Comparison of ENCODE assay signal across 8 cellular contexts in genomic region chr1:156497743-156498446, GRCh38. TPM values are rescaled to one million over a fixed set of nuclear protein-coding genes. Genes with fewer than 3 reads are reported as not detected.
A peak's percentile ranks its signal among the peaks of the same experiment; 100 is the strongest.
DNase-seq lines count a peak whose midpoint lies in the region; ATAC-seq and TF ChIP-seq lines count a peak whose summit lies in the region.

No MANE protein-coding gene starts in this region.

- no peaks in the 10 kb centered on the region for H3K36me3 ChIP-seq in right lobe of liver

- no peaks in the 10 kb centered on the region for H3K9me3 Mint-ChIP-seq in activated CD4-positive, alpha-beta T cell treated with anti-CD3 and anti-CD28 coated beads for 36 hours (ENCODE audit: low read depth)
- H3K9me3 Mint-ChIP-seq in activated naive CD8-positive, alpha-beta T cell treated with anti-CD3 and anti-CD28 coated beads, Interleukin-2, amount 50 U/mL, for 24 hours, result no peaks in the 10 kb centered on the region

- TF ChIP-seq POLR2A in right lobe of liver (IDR thresholded peaks at IDR 0.05), result no peak

- peak overlapping the region in 1 of 3 donors; percentile 91 for H3K4me3 ChIP-seq in right lobe of liver

- no peaks in the 10 kb centered on the region for H3K9me3 ChIP-seq in right lobe of liver

- no peak for ATAC-seq in activated CD4-positive, alpha-beta T cell treated with anti-CD3 and anti-CD28 coated beads for 36 hours
- no peak for ATAC-seq in activated naive CD8-positive, alpha-beta T cell treated with anti-CD3 and anti-CD28 coated beads, Interleukin-2, amount 50 U/mL, for 24 hours
- ATAC-seq in right lobe of liver (no peak), HG03097 (IDR thresholded peaks at IDR 0.05; ENCODE audit: low FRiP score, unreplicated experiment) (no peak)

- POLR2A ChIA-PET in activated CD4-positive, alpha-beta T cell treated with anti-CD3 and anti-CD28 coated beads for 36 hours (lab: Charles Lee), result interaction anchor here (1.2 to 1.5 kb wide), 2 partner anchors 9 to 17 kb away, joined by 3 to 5 read pairs; no protein-coding TSS in a partner anchor

- H3K36me3 Mint-ChIP-seq in activated CD4-positive, alpha-beta T cell treated with anti-CD3 and anti-CD28 coated beads for 36 hours (ENCODE audit: low read depth), result peaks cover 11% of the 10 kb centered on the region
- peaks cover 3% of the 10 kb centered on the region for H3K36me3 Mint-ChIP-seq in activated naive CD8-positive, alpha-beta T cell treated with anti-CD3 and anti-CD28 coated beads, Interleukin-2, amount 50 U/mL, for 24 hours (ENCODE audit: low read depth)

- WGBS in right lobe of liver (ENCODE audit: insufficient coverage, low coverage, low lambda C conversion rate, missing lambda C conversion rate), result 53% methylated on average over 6 of the region's 6 CpGs

- H3K4me3 Mint-ChIP-seq in activated CD4-positive, alpha-beta T cell treated with anti-CD3 and anti-CD28 coated beads for 36 hours, result peak overlapping the region; percentile 88
- H3K4me3 Mint-ChIP-seq in activated naive CD8-positive, alpha-beta T cell treated with anti-CD3 and anti-CD28 coated beads, Interleukin-2, amount 50 U/mL, for 24 hours, result peak overlapping the region; percentile 86

- H3K27ac ChIP-seq in right lobe of liver, result peak overlapping the region in 2 of 3 donors; percentile 48 to 100
- peak overlapping the region; percentile 90 for H3K27ac ChIP-seq in temporal lobe (ENCODE audit: low read depth, low read length)

- CTCF ChIA-PET in activated CD4-positive, alpha-beta T cell treated with anti-CD3 and anti-CD28 coated beads for 36 hours (lab: Charles Lee), result interaction anchor here (0.5 to 5.0 kb wide), 6 partner anchors 9 to 348 kb away, joined by 3 to 33 read pairs (median 4); no protein-coding TSS in a partner anchor

- H3K27me3 Mint-ChIP-seq in activated CD4-positive, alpha-beta T cell treated with anti-CD3 and anti-CD28 coated beads for 36 hours, result no peaks in the 10 kb centered on the region
- H3K27me3 Mint-ChIP-seq in activated naive CD8-positive, alpha-beta T cell treated with anti-CD3 and anti-CD28 coated beads, Interleukin-2, amount 50 U/mL, for 24 hours, result no peaks in the 10 kb centered on the region

- H3K27ac Mint-ChIP-seq in activated CD4-positive, alpha-beta T cell treated with anti-CD3 and anti-CD28 coated beads for 36 hours, result no peak overlapping the region
- H3K27ac Mint-ChIP-seq in activated naive CD8-positive, alpha-beta T cell treated with anti-CD3 and anti-CD28 coated beads, Interleukin-2, amount 50 U/mL, for 24 hours, result peak overlapping the region; percentile 46

- intact Hi-C loops in activated CD4-positive, alpha-beta T cell treated with anti-CD3 and anti-CD28 coated beads for 36 hours (cut with DNase I, micrococcal nuclease), result no loop called here
- intact Hi-C loops in right lobe of liver (cut with DNase I), result loop anchor here (5.0 kb wide), 2 partner anchors 36 to 41 kb away; no protein-coding TSS in a partner anchor

- peaks cover 2 to 75% (median 41%) of the 10 kb centered on the region in 4 donors for H3K4me1 ChIP-seq in right lobe of liver

- TF ChIP-seq CTCF in right lobe of liver (IDR thresholded peaks at IDR 0.05), result no peak

- H3K27me3 ChIP-seq in right lobe of liver, result no peaks in the 10 kb centered on the region

- DNase-seq in activated CD4-positive, alpha-beta T cell treated with anti-CD3 and anti-CD28 coated beads for 36 hours, result no peak
- DNase-seq in activated CD4-positive, alpha-beta T cell treated with anti-CD3 and anti-CD28 coated beads, Interleukin-2, amount 50 U/mL, for 1 hour, result no peak
- no peak for DNase-seq in activated naive CD8-positive, alpha-beta T cell treated with anti-CD3 and anti-CD28 coated beads, Interleukin-2, amount 50 U/mL, for 24 hours
- DNase-seq in right lobe of liver (no peak), putamen (ENCODE audit: low spot score) (no peak), NOMO-1 treated with DMSO at 0.1 percent for 48 hours (lab: John Stamatoyannopoulos, UW; ENCODE audit: unreplicated experiment) (no peak)

- peaks cover 75% of the 10 kb centered on the region for H3K4me1 Mint-ChIP-seq in activated CD4-positive, alpha-beta T cell treated with anti-CD3 and anti-CD28 coated beads for 36 hours
- peaks cover 80% of the 10 kb centered on the region for H3K4me1 Mint-ChIP-seq in activated naive CD8-positive, alpha-beta T cell treated with anti-CD3 and anti-CD28 coated beads, Interleukin-2, amount 50 U/mL, for 24 hours

RNA-seq across cellular contexts. Expression of gene MEF2D, which starts 2.7 kb away (rescaled TPM):
- 10 to 100 TPM; 32.1 to 33.6 TPM for total RNA-seq in activated CD4-positive, alpha-beta T cell treated with anti-CD3 and anti-CD28 coated beads for 36 hours
- total RNA-seq in right lobe of liver (10 to 100 TPM; 13.3 to 17.1 (median 15.0) TPM), temporal lobe (6.9 TPM)

Comparison
In these comparisons a context has a peak if more than half of its experiments do, and no peak if none do; other contexts are left out.
1. intact Hi-C loops: an anchor here in right lobe of liver (5.0 kb wide); none called in activated CD4-positive, alpha-beta T cell treated with anti-CD3 and anti-CD28 coated beads for 36 hours.